Comparison of ENCODE assay signal across 1 cellular context in the genomic region with DNA sequence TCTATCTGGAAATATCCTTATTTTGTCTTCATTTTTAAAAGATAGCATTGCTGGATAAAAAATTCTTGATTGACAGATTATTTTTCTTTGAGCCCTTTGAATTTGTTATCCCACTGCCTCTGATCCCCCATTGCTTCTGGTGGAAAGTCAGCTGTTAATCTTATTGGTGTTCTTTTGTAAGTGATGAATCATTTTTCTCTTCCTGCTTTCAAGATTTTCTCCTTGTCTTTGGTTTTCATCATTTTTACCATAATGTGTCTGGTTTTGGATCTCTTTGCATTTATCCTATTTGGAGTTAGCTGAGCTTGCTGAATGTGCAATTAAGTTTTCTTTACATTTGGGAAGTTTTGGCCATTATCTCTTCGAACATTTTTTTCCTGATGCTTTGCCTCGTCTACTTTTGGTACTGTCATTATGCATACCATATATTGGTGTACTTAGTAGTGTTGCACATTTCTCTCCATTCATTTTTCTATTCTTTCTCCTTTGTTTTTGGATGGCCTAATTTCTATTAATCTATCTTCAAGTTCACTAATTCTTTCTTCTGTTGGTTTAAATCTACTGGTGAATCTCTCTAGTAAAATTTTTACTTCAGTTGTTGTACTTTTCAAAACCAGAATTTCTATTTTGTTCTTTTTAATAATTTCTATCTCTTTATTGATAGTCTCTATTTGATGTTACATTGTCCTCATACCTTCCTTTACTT.
TF ChIP-seq lines count a peak whose summit lies in the region.

No MANE protein-coding gene starts in this region.

TF ChIP-seq in K562, 482 proteins besides CTCF, POLR2A, EP300 and RAD21 (continued from another document and continues in another):
- TF ChIP-seq ZNF395 (CRISPR knock-in tag; IDR thresholded peaks at IDR 0.05) (no peak), DIDO1 (tag; IDR thresholded peaks at IDR 0.05; ENCODE audit: low read depth) (no peak), POLR2G (IDR thresholded peaks at IDR 0.05; ENCODE audit: low read depth, low read length) (no peak), MTA2 (IDR thresholded peaks at IDR 0.05; ENCODE audit: low read depth) (no peak), SMARCB1 (IDR thresholded peaks at IDR 0.05; ENCODE audit: insufficient read length, low read depth) (no peak), CCNT2 (IDR thresholded peaks at IDR 0.05; ENCODE audit: borderline replicate concordance, extremely low read depth, insufficient read length, low read depth, low read length) (no peak), SAFB (IDR thresholded peaks at IDR 0.05; ENCODE audit: borderline replicate concordance, low read depth, low read length) (no peak), EZH2 (IDR thresholded peaks at IDR 0.05; ENCODE audit: borderline replicate concordance, low read depth, low read length) (no peak), NFE2 (IDR thresholded peaks at IDR 0.05; ENCODE audit: low read depth) (peak; percentile 51), ZNF24 (IDR thresholded peaks at IDR 0.05) (peak; percentile 21; the same call in 1 of the 2 replicates), ESRRA (IDR thresholded peaks at IDR 0.05; ENCODE audit: borderline replicate concordance, low read depth) (no peak), KDM4B (IDR thresholded peaks at IDR 0.05; ENCODE audit: borderline replicate concordance in 2 of 2, low read depth in 1 of 2) (no peak), TRIM24 (IDR thresholded peaks at IDR 0.05) (peak; percentile 96 to 98), SAFB2 (IDR thresholded peaks at IDR 0.05; ENCODE audit: borderline replicate concordance, low read depth, low read length, severe bottlenecking) (no peak), THRA (IDR thresholded peaks at IDR 0.05) (no peak), HIVEP1 (CRISPR knock-in tag; IDR thresholded peaks at IDR 0.05) (no peak), LCOR (CRISPR knock-in tag; IDR thresholded peaks at IDR 0.05) (no peak), PTRF (tag; IDR thresholded peaks at IDR 0.05) (no peak), RBM25 (IDR thresholded peaks at IDR 0.05; ENCODE audit: low read depth, low read length, severe bottlenecking) (peak; percentile 11), NCOR1 (IDR thresholded peaks at IDR 0.05) (no peak), PHB2 (IDR thresholded peaks at IDR 0.05; ENCODE audit: low read depth) (no peak), NFE2L1 (tag; IDR thresholded peaks at IDR 0.05; ENCODE audit: borderline replicate concordance, low read depth) (no peak), NR3C1 (CRISPR knock-in tag; IDR thresholded peaks at IDR 0.05) (no peak), PKNOX1 (IDR thresholded peaks at IDR 0.05) (peak; percentile 60), MITF (IDR thresholded peaks at IDR 0.05) (no peak), NR0B1 (IDR thresholded peaks at IDR 0.05; ENCODE audit: partially characterized antibody) (no peak), PHF20 (IDR thresholded peaks at IDR 0.05; ENCODE audit: partially characterized antibody) (no peak), KLF10 (CRISPR knock-in tag; IDR thresholded peaks at IDR 0.05) (no peak), NONO (IDR thresholded peaks at IDR 0.05; ENCODE audit: low read depth in 2 of 2, low read length in 1 of 2) (no peak), SP2 (IDR thresholded peaks at IDR 0.05; ENCODE audit: extremely low read depth, low read depth, low read length, poor library complexity, severe bottlenecking) (no peak), TGIF2 (CRISPR knock-in tag; IDR thresholded peaks at IDR 0.05) (no peak), CBX1 (IDR thresholded peaks at IDR 0.05; ENCODE audit: low read depth) (peak; percentile 89), ZNF75A (CRISPR knock-in tag; IDR thresholded peaks at IDR 0.05) (no peak), XRCC4 (IDR thresholded peaks at IDR 0.05; ENCODE audit: extremely low read depth, insufficient read depth, insufficient read length) (no peak), CC2D1A (IDR thresholded peaks at IDR 0.05) (no peak), PCBP1 (IDR thresholded peaks at IDR 0.05; ENCODE audit: low read depth, low read length, poor library complexity, severe bottlenecking) (no peak), DEAF1 (CRISPR knock-in tag; IDR thresholded peaks at IDR 0.05) (no peak), E2F3 (CRISPR knock-in tag; IDR thresholded peaks at IDR 0.05) (no peak), ATF2 (CRISPR knock-in tag; IDR thresholded peaks at IDR 0.05) (no peak), HCFC1 (IDR thresholded peaks at IDR 0.05; ENCODE audit: low read depth, low read length) (no peak)
- TF ChIP-seq, protein P1, sequence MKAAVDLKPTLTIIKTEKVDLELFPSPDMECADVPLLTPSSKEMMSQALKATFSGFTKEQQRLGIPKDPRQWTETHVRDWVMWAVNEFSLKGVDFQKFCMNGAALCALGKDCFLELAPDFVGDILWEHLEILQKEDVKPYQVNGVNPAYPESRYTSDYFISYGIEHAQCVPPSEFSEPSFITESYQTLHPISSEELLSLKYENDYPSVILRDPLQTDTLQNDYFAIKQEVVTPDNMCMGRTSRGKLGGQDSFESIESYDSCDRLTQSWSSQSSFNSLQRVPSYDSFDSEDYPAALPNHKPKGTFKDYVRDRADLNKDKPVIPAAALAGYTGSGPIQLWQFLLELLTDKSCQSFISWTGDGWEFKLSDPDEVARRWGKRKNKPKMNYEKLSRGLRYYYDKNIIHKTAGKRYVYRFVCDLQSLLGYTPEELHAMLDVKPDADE (conservative IDR thresholded peaks at IDR 0.05; ENCODE audit: control insufficient read depth, low read depth, low read length), result no peak
- TF ChIP-seq, protein P2, sequence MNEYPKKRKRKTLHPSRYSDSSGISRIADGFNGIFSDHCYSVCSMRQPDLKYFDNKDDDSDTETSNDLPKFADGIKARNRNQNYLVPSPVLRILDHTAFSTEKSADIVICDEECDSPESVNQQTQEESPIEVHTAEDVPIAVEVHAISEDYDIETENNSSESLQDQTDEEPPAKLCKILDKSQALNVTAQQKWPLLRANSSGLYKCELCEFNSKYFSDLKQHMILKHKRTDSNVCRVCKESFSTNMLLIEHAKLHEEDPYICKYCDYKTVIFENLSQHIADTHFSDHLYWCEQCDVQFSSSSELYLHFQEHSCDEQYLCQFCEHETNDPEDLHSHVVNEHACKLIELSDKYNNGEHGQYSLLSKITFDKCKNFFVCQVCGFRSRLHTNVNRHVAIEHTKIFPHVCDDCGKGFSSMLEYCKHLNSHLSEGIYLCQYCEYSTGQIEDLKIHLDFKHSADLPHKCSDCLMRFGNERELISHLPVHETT (CRISPR knock-in tag; conservative IDR thresholded peaks at IDR 0.05 in 1 of 2, IDR thresholded peaks at IDR 0.05 in 1 of 2), result no peak
- TF ChIP-seq, protein P3, sequence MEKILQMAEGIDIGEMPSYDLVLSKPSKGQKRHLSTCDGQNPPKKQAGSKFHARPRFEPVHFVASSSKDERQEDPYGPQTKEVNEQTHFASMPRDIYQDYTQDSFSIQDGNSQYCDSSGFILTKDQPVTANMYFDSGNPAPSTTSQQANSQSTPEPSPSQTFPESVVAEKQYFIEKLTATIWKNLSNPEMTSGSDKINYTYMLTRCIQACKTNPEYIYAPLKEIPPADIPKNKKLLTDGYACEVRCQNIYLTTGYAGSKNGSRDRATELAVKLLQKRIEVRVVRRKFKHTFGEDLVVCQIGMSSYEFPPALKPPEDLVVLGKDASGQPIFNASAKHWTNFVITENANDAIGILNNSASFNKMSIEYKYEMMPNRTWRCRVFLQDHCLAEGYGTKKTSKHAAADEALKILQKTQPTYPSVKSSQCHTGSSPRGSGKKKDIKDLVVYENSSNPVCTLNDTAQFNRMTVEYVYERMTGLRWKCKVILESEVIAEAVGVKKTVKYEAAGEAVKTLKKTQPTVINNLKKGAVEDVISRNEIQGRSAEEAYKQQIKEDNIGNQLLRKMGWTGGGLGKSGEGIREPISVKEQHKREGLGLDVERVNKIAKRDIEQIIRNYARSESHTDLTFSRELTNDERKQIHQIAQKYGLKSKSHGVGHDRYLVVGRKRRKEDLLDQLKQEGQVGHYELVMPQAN (IDR thresholded peaks at IDR 0.05; ENCODE audit: borderline replicate concordance), result no peak
- TF ChIP-seq, protein P4, sequence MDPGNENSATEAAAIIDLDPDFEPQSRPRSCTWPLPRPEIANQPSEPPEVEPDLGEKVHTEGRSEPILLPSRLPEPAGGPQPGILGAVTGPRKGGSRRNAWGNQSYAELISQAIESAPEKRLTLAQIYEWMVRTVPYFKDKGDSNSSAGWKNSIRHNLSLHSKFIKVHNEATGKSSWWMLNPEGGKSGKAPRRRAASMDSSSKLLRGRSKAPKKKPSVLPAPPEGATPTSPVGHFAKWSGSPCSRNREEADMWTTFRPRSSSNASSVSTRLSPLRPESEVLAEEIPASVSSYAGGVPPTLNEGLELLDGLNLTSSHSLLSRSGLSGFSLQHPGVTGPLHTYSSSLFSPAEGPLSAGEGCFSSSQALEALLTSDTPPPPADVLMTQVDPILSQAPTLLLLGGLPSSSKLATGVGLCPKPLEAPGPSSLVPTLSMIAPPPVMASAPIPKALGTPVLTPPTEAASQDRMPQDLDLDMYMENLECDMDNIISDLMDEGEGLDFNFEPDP (CRISPR knock-in tag; IDR thresholded peaks at IDR 0.05), result no peak
- TF ChIP-seq, protein P5, sequence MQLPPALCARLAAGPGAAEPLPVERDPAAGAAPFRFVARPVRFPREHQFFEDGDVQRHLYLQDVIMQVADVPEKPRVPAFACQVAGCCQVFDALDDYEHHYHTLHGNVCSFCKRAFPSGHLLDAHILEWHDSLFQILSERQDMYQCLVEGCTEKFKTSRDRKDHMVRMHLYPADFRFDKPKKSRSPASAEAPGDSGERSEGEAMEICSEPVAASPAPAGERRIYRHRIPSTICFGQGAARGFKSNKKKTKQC (CRISPR knock-in tag; IDR thresholded peaks at IDR 0.05), result no peak
